Comparison of ENCODE assay signal across 1 cellular context in genomic region chr20:19964289-19965263, GRCh38.
TF ChIP-seq lines count a peak whose summit lies in the region.

No MANE protein-coding gene starts in this region.

TF ChIP-seq in HepG2, 621 proteins besides CTCF, POLR2A, EP300 and RAD21 (continued from another document and continues in another):
- peak; percentile 97; the same call in 1 of the 2 replicates for TF ChIP-seq ZBTB37 (CRISPR knock-in tag; IDR thresholded peaks at IDR 0.05)
- TF ChIP-seq PITX1 (CRISPR knock-in tag; IDR thresholded peaks at IDR 0.05), result peak; percentile 99
- TF ChIP-seq ZMYM4 (CRISPR knock-in tag; IDR thresholded peaks at IDR 0.05), result peak; percentile 99
- peak; percentile 99 for TF ChIP-seq ZNF546 (CRISPR knock-in tag; conservative IDR thresholded peaks at IDR 0.05)
- TF ChIP-seq NAIF1 (CRISPR knock-in tag; IDR thresholded peaks at IDR 0.05; ENCODE audit: borderline replicate concordance), result peak; percentile 96; the same call in 1 of the 2 replicates
- TF ChIP-seq ZNF781 (CRISPR knock-in tag; IDR thresholded peaks at IDR 0.05; ENCODE audit: borderline replicate concordance, not compliant biosample characterization), result peak; percentile 100
- TF ChIP-seq ATAD3A (CRISPR knock-in tag; IDR thresholded peaks at IDR 0.05), result peak; percentile 83; the same call in 1 of the 2 replicates
- TF ChIP-seq NPAS2 (CRISPR knock-in tag; IDR thresholded peaks at IDR 0.05; ENCODE audit: borderline replicate concordance), result peak; percentile 96
- peak; percentile 99 for TF ChIP-seq ZNF30 (CRISPR knock-in tag; IDR thresholded peaks at IDR 0.05)
- peak; percentile 100 for TF ChIP-seq MAX (IDR thresholded peaks at IDR 0.05)
- 0 out of 2 replicates have a peak, but pooled peaks have one; percentile 78 for TF ChIP-seq PAF1 (CRISPR knock-in tag; IDR thresholded peaks at IDR 0.05)
- no peak for TF ChIP-seq ATF7 (IDR thresholded peaks at IDR 0.05)
- peak; percentile 98 for TF ChIP-seq ATF7 (CRISPR knock-in tag; IDR thresholded peaks at IDR 0.05)
- TF ChIP-seq ZNF142 (CRISPR knock-in tag; IDR thresholded peaks at IDR 0.05), result peak; percentile 98
- no peak for TF ChIP-seq KDM5A (IDR thresholded peaks at IDR 0.05; ENCODE audit: borderline replicate concordance, low read length)
- TF ChIP-seq ZNF12 (CRISPR knock-in tag; IDR thresholded peaks at IDR 0.05), result peak; percentile 96
- TF ChIP-seq FIP1L1 (IDR thresholded peaks at IDR 0.05; ENCODE audit: borderline replicate concordance, insufficient read depth, low read depth, low read length), result no peak
- no peak for TF ChIP-seq SP1 (IDR thresholded peaks at IDR 0.05)
- TF ChIP-seq SP1 (CRISPR knock-in tag; IDR thresholded peaks at IDR 0.05), result peak; percentile 82
- TF ChIP-seq NR1H2 (CRISPR knock-in tag; IDR thresholded peaks at IDR 0.05; ENCODE audit: borderline replicate concordance, low read depth), result peak; percentile 99
- TF ChIP-seq RNF2 (conservative IDR thresholded peaks at IDR 0.05; ENCODE audit: low read depth), result peak; percentile 100
- TF ChIP-seq ZFP91 (CRISPR knock-in tag; IDR thresholded peaks at IDR 0.05; ENCODE audit: borderline replicate concordance), result peak; percentile 94
- peak; percentile 58; the same call in 1 of the 2 replicates for TF ChIP-seq GRHL1 (CRISPR knock-in tag; conservative IDR thresholded peaks at IDR 0.05)
- peak; percentile 88 for TF ChIP-seq ZNF770 (CRISPR knock-in tag; IDR thresholded peaks at IDR 0.05)
- peak; percentile 88; the same call in 1 of the 2 replicates for TF ChIP-seq ZNF512 (CRISPR knock-in tag; IDR thresholded peaks at IDR 0.05)
- TF ChIP-seq SMARCE1 (IDR thresholded peaks at IDR 0.05; ENCODE audit: borderline replicate concordance), result no peak
- peak; percentile 97 for TF ChIP-seq ESRRA (CRISPR knock-in tag; IDR thresholded peaks at IDR 0.05; ENCODE audit: low read depth)
- peak; percentile 100 for TF ChIP-seq CSRNP1 (CRISPR knock-in tag; IDR thresholded peaks at IDR 0.05)
- peak; percentile 98 for TF ChIP-seq ZNF660 (CRISPR knock-in tag; IDR thresholded peaks at IDR 0.05; ENCODE audit: borderline replicate concordance, low read depth)
- no peak for TF ChIP-seq HDAC6 (IDR thresholded peaks at IDR 0.05; ENCODE audit: low read depth, low read length)
- peak; percentile 99 for TF ChIP-seq ZNF138 (CRISPR knock-in tag; IDR thresholded peaks at IDR 0.05; ENCODE audit: low read depth)
- peak; percentile 100 for TF ChIP-seq ZNF563 (CRISPR knock-in tag; IDR thresholded peaks at IDR 0.05)
- peak; percentile 99 for TF ChIP-seq JUNB (CRISPR knock-in tag; IDR thresholded peaks at IDR 0.05; ENCODE audit: borderline replicate concordance)
- peak; percentile 100 for TF ChIP-seq SRY (CRISPR knock-in tag; IDR thresholded peaks at IDR 0.05)
- peak; percentile 95 for TF ChIP-seq THAP9 (CRISPR knock-in tag; IDR thresholded peaks at IDR 0.05; ENCODE audit: borderline replicate concordance)
- peak; percentile 99 for TF ChIP-seq ZNF251 (CRISPR knock-in tag; IDR thresholded peaks at IDR 0.05)
- peak; percentile 93 for TF ChIP-seq FOXP1 (IDR thresholded peaks at IDR 0.05)
- TF ChIP-seq FOXP1 (CRISPR knock-in tag; IDR thresholded peaks at IDR 0.05), result peak; percentile 100
- TF ChIP-seq SOX5 (CRISPR knock-in tag; IDR thresholded peaks at IDR 0.05; ENCODE audit: borderline replicate concordance), result peak; percentile 100
- peak; percentile 99 for TF ChIP-seq CERS6 (CRISPR knock-in tag; IDR thresholded peaks at IDR 0.05)
- TF ChIP-seq SMAD3 (CRISPR knock-in tag; IDR thresholded peaks at IDR 0.05), result peak; percentile 100
